In the genomic region with DNA sequence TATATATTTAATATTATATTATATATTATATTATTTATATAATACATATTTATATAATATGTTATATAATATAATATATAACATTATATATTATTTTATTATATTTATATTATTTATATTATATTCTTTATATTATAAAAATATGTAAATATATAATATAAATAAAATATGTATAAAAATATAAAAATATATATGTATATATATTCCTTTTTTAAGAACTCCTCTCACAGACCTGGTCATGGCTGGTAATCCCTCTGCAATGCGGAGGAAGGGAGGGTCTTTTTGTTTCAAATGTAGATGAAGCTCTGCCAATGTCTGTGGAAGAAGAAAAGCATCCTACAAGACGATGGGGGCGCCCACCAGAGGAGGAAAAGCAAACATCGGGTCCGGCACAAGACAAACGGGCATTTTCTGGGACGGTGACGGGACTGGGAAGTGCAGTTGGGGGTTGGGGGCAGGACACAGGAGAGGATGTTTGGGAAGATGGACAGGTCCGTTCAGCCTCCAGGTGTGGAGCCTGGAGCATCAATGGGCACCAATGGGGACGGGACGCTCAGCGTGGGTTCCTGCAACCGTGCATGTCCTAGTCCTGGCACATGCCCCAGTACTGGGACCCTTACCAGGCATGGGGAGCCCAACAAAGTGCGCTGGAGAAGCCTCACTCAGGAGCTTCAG, we compare ENCODE assay signal across 23 cellular contexts.
DNase-seq lines count a peak whose midpoint lies in the region; ATAC-seq, FAIRE-seq and TF ChIP-seq lines count a peak whose summit lies in the region.
"Had no signal": no experiment of that assay in that cellular context is flagged by ENCODE, and none has a peak within 500 bp of the region (broad histone marks: within the 10 kb centered on the region; RNA-seq: fewer than 3 reads in every experiment).

No MANE protein-coding gene starts in this region.

- H3K27ac Mint-ChIP-seq in neural progenitor cell: no peak overlapping the region
- no peak overlapping the region for H3K27ac Mint-ChIP-seq in natural killer cell
- H3K27ac Mint-ChIP-seq: CD8-positive, alpha-beta memory T cell had no signal

- H2AFZ ChIP-seq in neural progenitor cell (replicated peaks): no peak overlapping the region

- intact Hi-C loops in natural killer cell (cut with micrococcal nuclease): no loop called here

- DNase-seq in NT2/D1 (ENCODE audit: low read depth, low spot score) (peak; percentile 27), neural progenitor cell (ENCODE audit: low spot score) (peak; percentile 16), SW480 (ENCODE audit: low spot score) (no peak), NCI-H1417 treated with DMSO at 0.1 percent for 48 hours (lab: John Stamatoyannopoulos, UW) (no peak), DMS 273 treated with DMSO at 0.1 percent for 48 hours (lab: John Stamatoyannopoulos, UW) (no peak), natural killer cell (no peak)
- DNase-seq: 8988T; Calu3; CD8-positive, alpha-beta memory T cell; GOT3; KG1; NCI-H1092; NCI-H1436 treated with DMSO at 0.1 percent for 48 hours; NCI-H1930; NCI-H226; NCI-H510A treated with DMSO at 0.1 percent for 48 hours; NCI-H748 treated with DMSO at 0.1 percent for 48 hours; NK-92 treated with Interleukin-12 subunit alpha and Interleukin-12 subunit beta, amount 100 ng/mL, for 24 hours; OCI-M1 had no signal

- no peak for ATAC-seq in natural killer cell
- ATAC-seq: Right ventricle myocardium inferior had no signal

- H3K9me3 Mint-ChIP-seq in neural progenitor cell: peaks cover 5% of the 10 kb centered on the region
- no peaks in the 10 kb centered on the region for H3K9me3 Mint-ChIP-seq in natural killer cell

- no peak overlapping the region for H3K4me3 Mint-ChIP-seq in neural progenitor cell
- H3K4me3 Mint-ChIP-seq in natural killer cell: no peak overlapping the region
- H3K4me3 Mint-ChIP-seq: CD8-positive, alpha-beta memory T cell had no signal

- H3K36me3 ChIP-seq in NT2/D1 (ENCODE audit: insufficient read depth, insufficient read length, low read length): no peaks in the 10 kb centered on the region
- no peaks in the 10 kb centered on the region for H3K36me3 ChIP-seq in neural progenitor cell

- H3K36me3 Mint-ChIP-seq in neural progenitor cell: peaks cover 2% of the 10 kb centered on the region
- no peaks in the 10 kb centered on the region for H3K36me3 Mint-ChIP-seq in natural killer cell
- H3K36me3 Mint-ChIP-seq: CD8-positive, alpha-beta memory T cell had no signal

- H3K27ac ChIP-seq in neural progenitor cell: no peak overlapping the region
- H3K27ac ChIP-seq: C4-2B had no signal

- H4K20me1 ChIP-seq in neural progenitor cell (ENCODE audit: low read depth): no peaks in the 10 kb centered on the region

- TF ChIP-seq CTCF in neural progenitor cell (IDR thresholded peaks at IDR 0.05) (peak; percentile 16), natural killer cell (IDR thresholded peaks at IDR 0.05) (no peak)

- H3K27me3 Mint-ChIP-seq in neural progenitor cell (ENCODE audit: insufficient read depth, low read depth) (peaks cover 2% of the 10 kb centered on the region), natural killer cell (ENCODE audit: low read depth in 2 of 2) (peaks cover 0 to 11% of the 10 kb centered on the region in 2 donors)
- H3K27me3 Mint-ChIP-seq: CD8-positive, alpha-beta memory T cell had no signal

- no peaks in the 10 kb centered on the region for H3K4me1 ChIP-seq in NT2/D1 (ENCODE audit: insufficient read depth, insufficient read length)
- H3K4me1 ChIP-seq in neural progenitor cell: peaks cover 44% of the 10 kb centered on the region

- H3K9ac ChIP-seq in NT2/D1 (ENCODE audit: insufficient read length, low read depth): no peak overlapping the region
- no peak overlapping the region for H3K9ac ChIP-seq in neural progenitor cell

- H3F3A ChIP-seq in neural progenitor cell (ENCODE audit: low read depth): peaks cover 23% of the 10 kb centered on the region

- H3K4me1 Mint-ChIP-seq in neural progenitor cell (peaks cover 44% of the 10 kb centered on the region), natural killer cell (no peaks in the 10 kb centered on the region)
- H3K4me1 Mint-ChIP-seq: CD8-positive, alpha-beta memory T cell had no signal

- H3K79me2 ChIP-seq in neural progenitor cell (ENCODE audit: low read depth): no peaks in the 10 kb centered on the region

- peak; percentile 96 for FAIRE-seq in A204.1 (lab: Jason Lieb, UNC)
- peak; percentile 90 for FAIRE-seq in endometrium (lab: Jason Lieb, UNC)

- H3K27me3 ChIP-seq in NT2/D1 (ENCODE audit: insufficient read depth, insufficient read length): no peaks in the 10 kb centered on the region
- H3K27me3 ChIP-seq in neural progenitor cell: peaks cover 21% of the 10 kb centered on the region

- H3K4me3 ChIP-seq in NT2/D1 (ENCODE audit: insufficient read length, low read depth) (no peak overlapping the region), neural progenitor cell (no peak overlapping the region)

- H3K9me3 ChIP-seq in NT2/D1 (ENCODE audit: insufficient read depth, low read length) (no peaks in the 10 kb centered on the region; the same call in 1 of the 2 replicates), neural progenitor cell (ENCODE audit: low read depth) (no peaks in the 10 kb centered on the region)

- no peak overlapping the region for H3K4me2 ChIP-seq in neural progenitor cell

Comparison
In these comparisons a context has a peak if more than half of its experiments do, and no peak if none do; other contexts are left out.
1. DNase-seq: peak in NT2/D1 (single experiment) and neural progenitor cell (single experiment); none in SW480 (single experiment), NCI-H1417 treated with DMSO at 0.1 percent for 48 hours (single experiment), DMS 273 treated with DMSO at 0.1 percent for 48 hours (single experiment) and natural killer cell (single experiment).